ENCODE assay signal across 20 cellular contexts in the genomic region with DNA sequence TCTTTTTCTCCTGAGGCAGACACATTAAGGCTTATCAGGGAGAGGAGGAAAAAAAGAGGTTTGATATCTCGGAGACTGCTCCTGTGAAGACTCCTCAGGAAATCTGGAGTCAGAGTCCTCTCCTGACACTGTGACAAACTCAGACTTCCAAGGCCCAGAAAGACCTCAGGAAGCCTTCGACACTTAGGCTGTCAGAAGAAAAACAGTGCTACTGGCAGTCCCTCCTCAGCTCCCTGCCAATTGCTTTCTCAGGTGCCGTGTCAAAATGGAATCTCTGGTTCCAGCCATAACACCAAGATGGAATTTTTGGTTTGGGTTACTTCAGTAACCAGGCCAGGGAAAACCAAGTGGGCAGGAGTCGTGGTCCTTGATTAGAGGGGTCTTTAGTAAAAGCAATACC. TPM values are rescaled to one million over a fixed set of nuclear protein-coding genes. Genes with fewer than 3 reads are reported as not detected.
DNase-seq lines count a peak whose midpoint lies in the region; ATAC-seq lines count a peak whose summit lies in the region.
"Had no signal": no experiment of that assay in that cellular context is flagged by ENCODE, and none has a peak within 500 bp of the region (broad histone marks: within the 10 kb centered on the region; RNA-seq: fewer than 3 reads in every experiment).

No MANE protein-coding gene starts in this region.

- H3K4ac ChIP-seq in trophoblast cell (ENCODE audit: low read depth, low read length), result no peak overlapping the region

- peaks cover 53 to 56% of the 10 kb centered on the region in 2 donors for H3K4me1 ChIP-seq in naive thymus-derived CD4-positive, alpha-beta T cell (ENCODE audit: control insufficient read depth in 2 of 2, insufficient read depth in 2 of 2, low read length in 2 of 2)
- peaks cover 10 to 24% of the 10 kb centered on the region in 2 experiments for H3K4me1 ChIP-seq in trophoblast cell (ENCODE audit: control insufficient read depth in 1 of 2, insufficient read depth in 2 of 2, low read length in 2 of 2)

- H4K8ac ChIP-seq in trophoblast cell (ENCODE audit: low read depth, low read length), result no peak overlapping the region

- H3K4me3 Mint-ChIP-seq in stimulated activated naive CD8-positive, alpha-beta T cell treated with anti-CD3 and anti-CD28 coated beads, Interleukin-15, Interleukin-2, amounts not matched to agents 100 ng/mL and 50 ng/mL, for 24 hours, result peak overlapping the region; percentile 99
- peak overlapping the region; percentile 100 for H3K4me3 Mint-ChIP-seq in activated CD8-positive, alpha-beta T cell treated with anti-CD3 and anti-CD28 coated beads, Interleukin-2, amount 10 ng/mL, durations not matched to agents 7 days and 5 days
- H3K4me3 Mint-ChIP-seq in naive thymus-derived CD4-positive, alpha-beta T cell, result peak overlapping the region; percentile 96 to 100 (median 99)
- H3K4me3 Mint-ChIP-seq: endodermal cell had no signal

- WGBS in trophoblast cell (ENCODE audit: extremely low coverage, insufficient coverage, insufficient read length), result no CpG with 5 or more reads among the region's 4 CpGs

- no peak for DNase-seq in stimulated activated naive CD8-positive, alpha-beta T cell treated with anti-CD3 and anti-CD28 coated beads, Interleukin-15, Interleukin-2, amounts not matched to agents 100 U/mL and 50 U/mL, for 24 hours
- no peak for DNase-seq in activated CD8-positive, alpha-beta T cell treated with anti-CD3 and anti-CD28 coated beads, Interleukin-2, amount 10 ng/mL, durations not matched to agents 7 days and 5 days
- no peak for DNase-seq in naive thymus-derived CD4-positive, alpha-beta T cell
- no peak for DNase-seq in trophoblast cell
- no peak for DNase-seq in SW480 (ENCODE audit: low spot score)
- no peak for DNase-seq in hippocampal formation (lab: John Stamatoyannopoulos, UW)
- DNase-seq: activated CD4-positive, CD25-positive, alpha-beta regulatory T cell; activated gamma-delta T cell treated with Interleukin-2 at 50 U/mL for 16 hours; AML-193; endodermal cell; foreskin fibroblast had no signal

- H2BK120ac ChIP-seq in trophoblast cell (ENCODE audit: insufficient read depth, low read length, poor library complexity), result no peak overlapping the region

- peak overlapping the region; percentile 94 for H3K27ac ChIP-seq in naive thymus-derived CD4-positive, alpha-beta T cell (ENCODE audit: low read depth, low read length)
- H3K27ac ChIP-seq in trophoblast cell (ENCODE audit: low read depth, low read length), result no peak overlapping the region

- H3K9me3 Mint-ChIP-seq in stimulated activated naive CD8-positive, alpha-beta T cell treated with anti-CD3 and anti-CD28 coated beads, Interleukin-15, Interleukin-2, amounts not matched to agents 100 ng/mL and 50 ng/mL, for 24 hours, result no peaks in the 10 kb centered on the region
- no peaks in the 10 kb centered on the region for H3K9me3 Mint-ChIP-seq in activated CD8-positive, alpha-beta T cell treated with anti-CD3 and anti-CD28 coated beads, Interleukin-2, amount 10 ng/mL, durations not matched to agents 7 days and 5 days (ENCODE audit: insufficient read depth)
- no peaks in the 10 kb centered on the region for H3K9me3 Mint-ChIP-seq in naive thymus-derived CD4-positive, alpha-beta T cell
- H3K9me3 Mint-ChIP-seq: endodermal cell had no signal

- no peak overlapping the region for H3K9ac ChIP-seq in trophoblast cell (ENCODE audit: low read length)

- H3K79me2 ChIP-seq in trophoblast cell (ENCODE audit: control insufficient read depth, insufficient read depth, low read length, poor library complexity), result peaks cover 21% of the 10 kb centered on the region

- peaks cover 80% of the 10 kb centered on the region for H3K4me1 Mint-ChIP-seq in stimulated activated naive CD8-positive, alpha-beta T cell treated with anti-CD3 and anti-CD28 coated beads, Interleukin-15, Interleukin-2, amounts not matched to agents 100 ng/mL and 50 ng/mL, for 24 hours (ENCODE audit: low read depth)
- peaks cover 62% of the 10 kb centered on the region for H3K4me1 Mint-ChIP-seq in activated CD8-positive, alpha-beta T cell treated with anti-CD3 and anti-CD28 coated beads, Interleukin-2, amount 10 ng/mL, durations not matched to agents 7 days and 5 days (ENCODE audit: low read depth)
- peaks cover 30 to 66% (median 58%) of the 10 kb centered on the region in 7 donors for H3K4me1 Mint-ChIP-seq in naive thymus-derived CD4-positive, alpha-beta T cell

- no peak overlapping the region for H2AK5ac ChIP-seq in trophoblast cell (ENCODE audit: low read length)

- peak overlapping the region; percentile 89 for H3K4me3 ChIP-seq in naive thymus-derived CD4-positive, alpha-beta T cell (ENCODE audit: low read length)
- H3K4me3 ChIP-seq in trophoblast cell (ENCODE audit: low read depth, low read length), result no peak overlapping the region

- no peak overlapping the region for H2AFZ ChIP-seq in trophoblast cell (ENCODE audit: insufficient read depth, low read length, poor library complexity)

- H3K14ac ChIP-seq in trophoblast cell (ENCODE audit: low read length), result no peak overlapping the region

- H3K23ac ChIP-seq in trophoblast cell (ENCODE audit: low read length), result no peak overlapping the region

- no peak for ATAC-seq in stimulated activated naive CD8-positive, alpha-beta T cell treated with anti-CD3 and anti-CD28 coated beads, Interleukin-15, Interleukin-2, amounts not matched to agents 100 U/mL and 50 U/mL, for 24 hours
- no peak for ATAC-seq in activated CD8-positive, alpha-beta T cell treated with anti-CD3 and anti-CD28 coated beads, Interleukin-2, amount 10 ng/mL, durations not matched to agents 7 days and 5 days
- no peak for ATAC-seq in naive thymus-derived CD4-positive, alpha-beta T cell
- no peak for ATAC-seq in HG03139 (IDR thresholded peaks at IDR 0.05; ENCODE audit: unreplicated experiment)

- H3K9me3 ChIP-seq in naive thymus-derived CD4-positive, alpha-beta T cell (ENCODE audit: control insufficient read depth in 2 of 3, low read length in 3 of 3), result no peaks in the 10 kb centered on the region
- peaks cover 2% of the 10 kb centered on the region for H3K9me3 ChIP-seq in trophoblast cell (ENCODE audit: insufficient read depth, low read depth, low read length)

- no peak overlapping the region for H3K4me2 ChIP-seq in trophoblast cell (ENCODE audit: low read length)

- CTCF ChIA-PET in activated CD8-positive, alpha-beta T cell treated with anti-CD3 and anti-CD28 coated beads, Interleukin-2, amount 10 ng/mL, durations not matched to agents 7 days and 5 days (lab: Charles Lee), result interaction anchor here (1.2 to 7.6 kb wide), 3 partner anchors 9 to 272 kb away, joined by 3 to 182 read pairs (median 6); no protein-coding TSS in a partner anchor
- CTCF ChIA-PET in naive thymus-derived CD4-positive, alpha-beta T cell (lab: Charles Lee), result interaction anchor here (1.1 to 3.4 kb wide), 3 partner anchors 9 to 78 kb away, joined by 3 to 19 read pairs (median 9); no protein-coding TSS in a partner anchor

- no peak overlapping the region for H4K91ac ChIP-seq in trophoblast cell (ENCODE audit: low read depth, low read length)

- no peak overlapping the region for H2BK5ac ChIP-seq in trophoblast cell (ENCODE audit: low read depth, low read length, poor library complexity)

- H3K36me3 Mint-ChIP-seq in stimulated activated naive CD8-positive, alpha-beta T cell treated with anti-CD3 and anti-CD28 coated beads, Interleukin-15, Interleukin-2, amounts not matched to agents 100 ng/mL and 50 ng/mL, for 24 hours (ENCODE audit: low read depth), result peaks cover 22% of the 10 kb centered on the region
- peaks cover 78% of the 10 kb centered on the region for H3K36me3 Mint-ChIP-seq in activated CD8-positive, alpha-beta T cell treated with anti-CD3 and anti-CD28 coated beads, Interleukin-2, amount 10 ng/mL, durations not matched to agents 7 days and 5 days (ENCODE audit: low read depth)
- H3K36me3 Mint-ChIP-seq in naive thymus-derived CD4-positive, alpha-beta T cell, result peaks cover 4 to 51% (median 11%) of the 10 kb centered on the region in 5 donors

- H2BK12ac ChIP-seq in trophoblast cell (ENCODE audit: low read length), result no peak overlapping the region

- H3K27me3 ChIP-seq in naive thymus-derived CD4-positive, alpha-beta T cell (ENCODE audit: control insufficient read depth in 2 of 2, insufficient read depth in 2 of 2, low read length in 2 of 2), result no peaks in the 10 kb centered on the region
- H3K27me3 ChIP-seq in trophoblast cell (ENCODE audit: insufficient read depth, low read length), result no peaks in the 10 kb centered on the region

- peaks cover 23% of the 10 kb centered on the region for H3K79me1 ChIP-seq in trophoblast cell (ENCODE audit: low read length)

- H3K36me3 ChIP-seq in naive thymus-derived CD4-positive, alpha-beta T cell (ENCODE audit: control insufficient read depth in 2 of 3, insufficient read depth in 3 of 3, low read length in 3 of 3), result peaks cover 0 to 9% (median 0%) of the 10 kb centered on the region in 3 experiments
- peaks cover 5 to 7% of the 10 kb centered on the region in 2 experiments for H3K36me3 ChIP-seq in trophoblast cell (ENCODE audit: control insufficient read depth in 1 of 2, insufficient read depth in 2 of 2, low read length in 2 of 2)

- no peak overlapping the region for H4K12ac ChIP-seq in trophoblast cell (ENCODE audit: low read depth, low read length)

- no peak overlapping the region for H3K18ac ChIP-seq in trophoblast cell (ENCODE audit: low read length)

- H3K27me3 Mint-ChIP-seq in stimulated activated naive CD8-positive, alpha-beta T cell treated with anti-CD3 and anti-CD28 coated beads, Interleukin-15, Interleukin-2, amounts not matched to agents 100 ng/mL and 50 ng/mL, for 24 hours, result no peaks in the 10 kb centered on the region
- no peaks in the 10 kb centered on the region for H3K27me3 Mint-ChIP-seq in activated CD8-positive, alpha-beta T cell treated with anti-CD3 and anti-CD28 coated beads, Interleukin-2, amount 10 ng/mL, durations not matched to agents 7 days and 5 days (ENCODE audit: low read depth)
- H3K27me3 Mint-ChIP-seq in naive thymus-derived CD4-positive, alpha-beta T cell, result no peaks in the 10 kb centered on the region

- intact Hi-C loops in naive thymus-derived CD4-positive, alpha-beta T cell (cut with micrococcal nuclease), result loop anchor here (10.0 kb wide), 2 partner anchors 961 to 1141 kb away; a partner anchor contains a TSS

- H3K27ac Mint-ChIP-seq in stimulated activated naive CD8-positive, alpha-beta T cell treated with anti-CD3 and anti-CD28 coated beads, Interleukin-15, Interleukin-2, amounts not matched to agents 100 ng/mL and 50 ng/mL, for 24 hours, result peak overlapping the region; percentile 98
- H3K27ac Mint-ChIP-seq in activated CD8-positive, alpha-beta T cell treated with anti-CD3 and anti-CD28 coated beads, Interleukin-2, amount 10 ng/mL, durations not matched to agents 7 days and 5 days, result peak overlapping the region; percentile 96
- H3K27ac Mint-ChIP-seq in naive thymus-derived CD4-positive, alpha-beta T cell, result peak overlapping the region; percentile 91 to 100 (median 97)
- H3K27ac Mint-ChIP-seq: endodermal cell had no signal

- POLR2A ChIA-PET in activated CD8-positive, alpha-beta T cell treated with anti-CD3 and anti-CD28 coated beads, Interleukin-2, amount 10 ng/mL, durations not matched to agents 7 days and 5 days (lab: Charles Lee), result interaction anchor here (1.6 to 7.8 kb wide), 3 partner anchors 9 to 70 kb away, joined by 4 to 307 read pairs (median 102); no protein-coding TSS in a partner anchor
- POLR2A ChIA-PET in naive thymus-derived CD4-positive, alpha-beta T cell (lab: Charles Lee), result interaction anchor here (0.6 to 9.8 kb wide), 10 partner anchors 12 to 117 kb away, joined by 3 to 562 read pairs (median 4); no protein-coding TSS in a partner anchor

RNA-seq across cellular contexts. Expression of a gene that starts 4.1 kb away (rescaled TPM):
- total RNA-seq in activated CD8-positive, alpha-beta T cell treated with anti-CD3 and anti-CD28 coated beads, Interleukin-2, amount 10 ng/mL, durations not matched to agents 7 days and 5 days, result 100 to 1,000 TPM; 294 to 299 TPM
- total RNA-seq in naive thymus-derived CD4-positive, alpha-beta T cell, result 100 to 1,000 TPM; 244 to 474 (median 311) TPM
- polyA plus RNA-seq in naive thymus-derived CD4-positive, alpha-beta T cell, result 100 to 1,000 TPM in 1 of 2 donors, 10 to 100 TPM in 1; 55.7 to 141 TPM
- polyA plus RNA-seq in trophoblast cell (2013), result 29.6 and 30.3 TPM in 2 replicates

RNA-seq across cellular contexts. Expression of a gene that starts 10.1 kb away (rescaled TPM):
- total RNA-seq in activated CD8-positive, alpha-beta T cell treated with anti-CD3 and anti-CD28 coated beads, Interleukin-2, amount 10 ng/mL, durations not matched to agents 7 days and 5 days, result not detected
- total RNA-seq in naive thymus-derived CD4-positive, alpha-beta T cell, result not detected
- not detected for polyA plus RNA-seq in naive thymus-derived CD4-positive, alpha-beta T cell
- not detected in 2 replicates for polyA plus RNA-seq in trophoblast cell (2013)
- total RNA-seq: bronchial epithelial cell, Daoy, endodermal cell, MCF 10A, mononuclear cell, posterior vena cava, SK-MEL-5 had no signal
- polyA plus RNA-seq: thymus had no signal
